ENCODE assay signal across 9 cellular contexts in the genomic region with DNA sequence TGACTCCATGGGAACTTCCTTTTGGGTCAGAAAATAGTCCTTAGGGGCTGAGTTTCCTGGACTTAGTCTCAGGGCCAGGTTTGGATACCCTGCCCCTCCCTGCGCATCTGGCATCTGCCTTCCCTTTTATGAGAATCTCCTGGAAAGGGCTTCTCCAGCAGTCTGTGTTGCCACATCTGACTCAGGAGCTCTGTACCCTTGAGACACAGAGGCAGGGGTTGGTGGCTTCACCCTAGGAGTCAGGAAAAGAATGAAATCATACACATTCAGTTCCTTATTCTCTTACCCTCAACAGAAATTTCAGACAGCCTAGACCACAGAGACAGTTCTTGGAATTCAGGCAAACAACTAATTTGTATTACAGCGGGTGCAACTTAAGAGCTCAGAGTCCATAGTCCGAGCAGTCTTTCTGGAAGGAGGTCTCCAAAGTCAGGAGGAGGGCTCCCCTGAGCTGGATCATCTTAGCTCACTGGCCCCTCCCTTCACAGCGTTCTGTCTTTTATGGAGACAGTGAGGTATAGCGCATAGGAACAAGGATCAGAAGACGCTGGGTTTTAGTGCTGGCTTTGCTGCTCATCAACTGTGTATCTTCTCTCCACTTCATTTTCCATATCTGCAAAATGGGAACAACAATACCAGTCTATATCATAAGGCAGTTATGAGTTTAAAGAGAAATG. TPM values are rescaled to one million over a fixed set of nuclear protein-coding genes. Genes with fewer than 3 reads are reported as not detected.
A peak's percentile ranks its signal among the peaks of the same experiment; 100 is the strongest.
DNase-seq lines count a peak whose midpoint lies in the region; ATAC-seq, FAIRE-seq and TF ChIP-seq lines count a peak whose summit lies in the region.
"Had no signal": no experiment of that assay in that cellular context is flagged by ENCODE, and none has a peak within 500 bp of the region (broad histone marks: within the 10 kb centered on the region; RNA-seq: fewer than 3 reads in every experiment).

No MANE protein-coding gene starts in this region.

- TF ChIP-seq POLR2A in NB4 (IDR thresholded peaks at IDR 0.05; ENCODE audit: extremely low read depth, insufficient read length): no peak

- peak overlapping the region; percentile 47 for H3K27ac ChIP-seq in muscle layer of duodenum (ENCODE audit: low read length)

- H3K36me3 ChIP-seq in bronchial epithelial cell (ENCODE audit: control insufficient read depth, insufficient read depth, low read length) (peaks cover 5% of the 10 kb centered on the region), muscle layer of duodenum (ENCODE audit: control insufficient read depth in 1 of 2, insufficient read depth in 2 of 2, low read length in 2 of 2) (no peaks in the 10 kb centered on the region)

- peaks cover 19 to 25% of the 10 kb centered on the region in 2 donors for H3K4me1 ChIP-seq in muscle layer of duodenum (ENCODE audit: control insufficient read depth in 1 of 2, insufficient read depth in 2 of 2, low read length in 2 of 2)

- H3K27me3 ChIP-seq in bronchial epithelial cell (ENCODE audit: control insufficient read depth, insufficient read depth, low read length): no peaks in the 10 kb centered on the region
- H3K27me3 ChIP-seq in muscle layer of duodenum (ENCODE audit: low read depth, low read length): no peaks in the 10 kb centered on the region

- H3K9me3 ChIP-seq in muscle layer of duodenum (ENCODE audit: control insufficient read depth in 1 of 2, low read length in 2 of 2): no peaks in the 10 kb centered on the region

- TF ChIP-seq CTCF in NB4 (IDR thresholded peaks at IDR 0.05; ENCODE audit: low read depth, low read length) (no peak), bronchial epithelial cell (IDR thresholded peaks at IDR 0.05; ENCODE audit: insufficient read depth, low read length, severe bottlenecking) (no peak)

- no peak for FAIRE-seq in bronchial epithelial cell (lab: Jason Lieb, UNC)

- H3K4me3 ChIP-seq in NB4 (ENCODE audit: low read depth, low read length) (peak overlapping the region; percentile 52), bronchial epithelial cell (ENCODE audit: low read depth, low read length) (no peak overlapping the region), muscle layer of duodenum (ENCODE audit: low read depth in 1 of 2, low read length in 2 of 2) (no peak overlapping the region)

- ATAC-seq in HG02852 (IDR thresholded peaks at IDR 0.05; ENCODE audit: unreplicated experiment): no peak

- DNase-seq in AML-193 (lab: John Stamatoyannopoulos, UW) (peak; percentile 94 to 95), NB4 (ENCODE audit: low read depth) (peak; percentile 95), bronchial epithelial cell (ENCODE audit: low read depth) (peak; percentile 36), nucleus accumbens (lab: John Stamatoyannopoulos, UW) (no peak), NCI-H510A treated with DMSO at 0.1 percent for 48 hours (lab: John Stamatoyannopoulos, UW) (no peak), RPMI8226 (no peak)
- DNase-seq: activated CD4-positive, alpha-beta T cell treated with anti-CD3 and anti-CD28 coated beads for 36 hours had no signal

RNA-seq across cellular contexts. Expression of a gene that starts 3.0 kb away (rescaled TPM):
- 26.3 and 30.0 TPM in 2 replicates for total RNA-seq in bronchial epithelial cell

RNA-seq across cellular contexts. Expression of a gene that starts 33.6 kb away (rescaled TPM):
- total RNA-seq in bronchial epithelial cell: 13.4 and 16.5 TPM in 2 replicates

Comparison
In these comparisons a context has a peak if more than half of its experiments do, and no peak if none do; other contexts are left out.
1. DNase-seq: peak in AML-193 (2 of 2), NB4 (single experiment) and bronchial epithelial cell (single experiment); none in nucleus accumbens (0 of 56), NCI-H510A treated with DMSO at 0.1 percent for 48 hours (single experiment) and RPMI8226 (single experiment).